8 cellular contexts compared by ENCODE assay signal in genomic region chr2:27212626-27213471, GRCh38. TPM values are rescaled to one million over a fixed set of nuclear protein-coding genes. Genes with fewer than 3 reads are reported as not detected.
DNase-seq lines count a peak whose midpoint lies in the region; ATAC-seq and TF ChIP-seq lines count a peak whose summit lies in the region.

No MANE protein-coding gene starts in this region.

- H3K9ac ChIP-seq in stomach smooth muscle (ENCODE audit: low read length in 2 of 2), result peak overlapping the region; percentile 98 to 99

- H3K27me3 ChIP-seq in SJSA1 (replicated peaks), result no peaks in the 10 kb centered on the region
- no peaks in the 10 kb centered on the region for H3K27me3 ChIP-seq in layer of hippocampus (ENCODE audit: control insufficient read depth, insufficient read depth, low read length)
- H3K27me3 ChIP-seq in stomach smooth muscle (ENCODE audit: control insufficient read depth in 1 of 2, insufficient read depth in 2 of 2, low read length in 2 of 2), result no peaks in the 10 kb centered on the region

- H3K27me3 Mint-ChIP-seq in MCF 10A (ENCODE audit: insufficient read depth, unreplicated experiment), result no peaks in the 10 kb centered on the region

- peak overlapping the region; percentile 86 for H3K4me3 Mint-ChIP-seq in MCF 10A (ENCODE audit: unreplicated experiment)

- TF ChIP-seq CTCF in GM12865 (IDR thresholded peaks at IDR 0.05; ENCODE audit: insufficient read depth, low read depth, low read length, missing control alignments) (no peak), MCF 10A (IDR thresholded peaks at IDR 0.05; ENCODE audit: unreplicated experiment) (no peak)

- H3K9me3 ChIP-seq in SJSA1 (replicated peaks), result no peaks in the 10 kb centered on the region
- no peaks in the 10 kb centered on the region for H3K9me3 ChIP-seq in stomach smooth muscle (ENCODE audit: control insufficient read depth in 2 of 2, low read length in 2 of 2)

- intact Hi-C loops in MCF 10A (cut with micrococcal nuclease), result loop anchor here (10.0 kb wide), 1 partner anchor 72 kb away; the partner anchor contains the start of gene TRIM54

- H3K27ac ChIP-seq in SJSA1 (peak overlapping the region; percentile 83), layer of hippocampus (ENCODE audit: low read depth, low read length) (peak overlapping the region; percentile 97), stomach smooth muscle (ENCODE audit: low read length) (peak overlapping the region; percentile 96)

- peaks cover 41% of the 10 kb centered on the region for H3K36me3 Mint-ChIP-seq in MCF 10A (ENCODE audit: insufficient read depth, unreplicated experiment)

- H3K36me3 ChIP-seq in SJSA1 (peaks cover 50% of the 10 kb centered on the region), stomach smooth muscle (ENCODE audit: control insufficient read depth in 2 of 2, insufficient read depth in 2 of 2, low read length in 2 of 2) (peaks cover under 1 to 3% of the 10 kb centered on the region in 2 donors)

- ATAC-seq in HG03469 (IDR thresholded peaks at IDR 0.05; ENCODE audit: unreplicated experiment) (peak; percentile 6), HG03095 (IDR thresholded peaks at IDR 0.05; ENCODE audit: unreplicated experiment) (no peak)

- BruUV-seq in MCF 10A (replicated peaks; lab: Mats Ljungman, UMichigan), result TSS peak; percentile 36

- DNase-seq in A172 (ENCODE audit: low spot score) (peak; percentile 26), GM12865 (ENCODE audit: low read depth) (peak; percentile 67), SJSA1 (ENCODE audit: low read depth in 1 of 2, low spot score in 2 of 2) (no peak), MCF 10A (ENCODE audit: unreplicated experiment) (no peak)

- CTCF ChIA-PET in MCF 10A (lab: Yijun Ruan, JAX), result interaction anchor here (0.6 to 2.3 kb wide), 5 partner anchors 10 to 90 kb away, joined by 3 to 5 read pairs (median 3); no protein-coding TSS in a partner anchor

- H3K4me1 ChIP-seq in SJSA1 (replicated peaks) (peaks cover 31% of the 10 kb centered on the region), stomach smooth muscle (ENCODE audit: control insufficient read depth, insufficient read depth, low read length) (peaks cover 26% of the 10 kb centered on the region)

- H3K4me1 Mint-ChIP-seq in MCF 10A (ENCODE audit: insufficient read depth, unreplicated experiment), result peaks cover 21% of the 10 kb centered on the region

- H3K9me3 Mint-ChIP-seq in MCF 10A (ENCODE audit: unreplicated experiment), result no peaks in the 10 kb centered on the region

- peak overlapping the region; percentile 99 for H3K27ac Mint-ChIP-seq in MCF 10A (ENCODE audit: low read depth, unreplicated experiment)

- POLR2A ChIA-PET in MCF 10A (lab: Yijun Ruan, JAX), result interaction anchor here (0.6 to 3.2 kb wide), 22 partner anchors 10 to 1186 kb away, joined by 3 to 20 read pairs (median 4); partner anchors contain the start of genes AGBL5, EIF2B4, GTF3C2 and MPV17

- H3K4me3 ChIP-seq in GM12865 (ENCODE audit: low read depth, low read length) (peak overlapping the region; percentile 87), SJSA1 (peak overlapping the region; percentile 56), stomach smooth muscle (ENCODE audit: low read length in 2 of 2) (peak overlapping the region; percentile 93 to 98)

RNA-seq across cellular contexts. Expression of gene SLC5A6, which starts 0.8 kb away (rescaled TPM):
- total RNA-seq in A172 (2014; rRNA removed; shearing (Covaris generic)), result 41.8 and 67.4 TPM in 2 replicates
- 40.8 and 42.0 TPM in 2 replicates for total RNA-seq in SJSA1 (2014; rRNA removed; shearing (Covaris generic))
- 25.9 and 26.9 TPM in 2 replicates for total RNA-seq in MCF 10A (2022)

RNA-seq across cellular contexts. Expression of gene ATRAID, which starts 1.0 kb away (rescaled TPM):
- total RNA-seq in A172 (2014; rRNA removed; shearing (Covaris generic)), result 191 and 231 TPM in 2 replicates
- 104 and 153 TPM in 2 replicates for total RNA-seq in SJSA1 (2014; rRNA removed; shearing (Covaris generic))
- total RNA-seq in MCF 10A (2022), result 115 and 122 TPM in 2 replicates

RNA-seq across cellular contexts. Expression of gene CAD, which starts 4.3 kb away (rescaled TPM):
- 27.5 and 30.9 TPM in 2 replicates for total RNA-seq in A172 (2014; rRNA removed; shearing (Covaris generic))
- 17.0 and 17.6 TPM in 2 replicates for total RNA-seq in SJSA1 (2014; rRNA removed; shearing (Covaris generic))
- total RNA-seq in MCF 10A (2022), result 59.5 and 66.5 TPM in 2 replicates

RNA-seq across cellular contexts. Expression of gene SLC30A3, which starts 50.0 kb away (rescaled TPM):
- 3.2 and 6.5 TPM in 2 replicates for total RNA-seq in A172 (2014; rRNA removed; shearing (Covaris generic))
- not detected in 2 replicates for total RNA-seq in SJSA1 (2014; rRNA removed; shearing (Covaris generic))
- not detected in 2 replicates for total RNA-seq in MCF 10A (2022)

Comparison
In these comparisons a context has a peak if more than half of its experiments do, and no peak if none do; other contexts are left out.
1. DNase-seq: peak in A172 (single experiment) and GM12865 (single experiment); none in SJSA1 (0 of 2) and MCF 10A (single experiment).
2. Peak in every context shown above with its lines, with median percentiles within 50 percentile points of each other: H3K4me3 ChIP-seq and H3K27ac ChIP-seq.